8 cellular contexts compared by ENCODE assay signal in genomic region chr3:117059054-117059989, GRCh38.
A peak's percentile ranks its signal among the peaks of the same experiment; 100 is the strongest.
DNase-seq lines count a peak whose midpoint lies in the region; ATAC-seq and TF ChIP-seq lines count a peak whose summit lies in the region.

No MANE protein-coding gene starts in this region.

- H3K27ac Mint-ChIP-seq in endothelial cell (ENCODE audit: unreplicated experiment), result no peak overlapping the region
- no peak overlapping the region for H3K27ac Mint-ChIP-seq in Calu3 (ENCODE audit: unreplicated experiment)

- H3K36me3 ChIP-seq in heart left ventricle, result no peaks in the 10 kb centered on the region

- BruUV-seq in Calu3 (replicated peaks; lab: Mats Ljungman, UMichigan), result no TSS peak

- H3K9me3 ChIP-seq in heart left ventricle (no peaks in the 10 kb centered on the region), right cardiac atrium (ENCODE audit: control insufficient read depth, low read length) (no peaks in the 10 kb centered on the region)

- H3K4me1 ChIP-seq in heart left ventricle (peaks cover 0 to 19% (median 0%) of the 10 kb centered on the region in 12 donors), right cardiac atrium (ENCODE audit: control insufficient read depth, insufficient read depth, low read length) (no peaks in the 10 kb centered on the region)

- no peak overlapping the region for H3K27ac ChIP-seq in heart left ventricle
- H3K27ac ChIP-seq in right cardiac atrium (ENCODE audit: low read length), result no peak overlapping the region

- TF ChIP-seq CTCF in heart left ventricle (IDR thresholded peaks at IDR 0.05) (peak in 11 of 12 donors; percentile 19 to 59 (median 39)), endothelial cell (IDR thresholded peaks at IDR 0.05; ENCODE audit: unreplicated experiment) (peak; percentile 77), retinal pigment epithelial cell (conservative IDR thresholded peaks at IDR 0.05; ENCODE audit: low read depth, low read length) (peak; percentile 52), Calu3 (IDR thresholded peaks at IDR 0.05; ENCODE audit: unreplicated experiment) (no peak)

- DNase-seq in heart left ventricle (no peak), right cardiac atrium (no peak), NCI-H748 treated with DMSO at 0.1 percent for 48 hours (lab: John Stamatoyannopoulos, UW) (peak; percentile 44), endothelial cell (ENCODE audit: low spot score) (no peak), retinal pigment epithelial cell (ENCODE audit: low read depth) (no peak), NK-92 (lab: John Stamatoyannopoulos, UW; ENCODE audit: unreplicated experiment) (no peak), Calu3 (no peak)

- H3K4me3 Mint-ChIP-seq in endothelial cell (ENCODE audit: unreplicated experiment) (no peak overlapping the region), Calu3 (ENCODE audit: low read depth, unreplicated experiment) (no peak overlapping the region)

- no peak overlapping the region for H3K4me3 ChIP-seq in heart left ventricle
- H3K4me3 ChIP-seq in right cardiac atrium (ENCODE audit: low read length), result no peak overlapping the region
- H3K4me3 ChIP-seq in retinal pigment epithelial cell (ENCODE audit: low read length), result no peak overlapping the region

- 29 to 38% (median 33%) methylated on average over 6 of the region's 6 CpGs for WGBS in heart left ventricle, 4 donors
- WGBS in right cardiac atrium, result 30% methylated on average over 6 of the region's 6 CpGs

- H3K27me3 ChIP-seq in heart left ventricle (no peaks in the 10 kb centered on the region), right cardiac atrium (ENCODE audit: control insufficient read depth, insufficient read depth) (no peaks in the 10 kb centered on the region)

- H3K27me3 Mint-ChIP-seq in endothelial cell (ENCODE audit: unreplicated experiment) (no peaks in the 10 kb centered on the region), Calu3 (ENCODE audit: unreplicated experiment) (no peaks in the 10 kb centered on the region)

- intact Hi-C loops in heart left ventricle (cut with DNase I) (no loop called here), right cardiac atrium (cut with DNase I) (no loop called here), Calu3 (cut with micrococcal nuclease; ENCODE audit: unreplicated experiment) (loop anchor here (1.0 kb wide), 1 partner anchor 296 kb away; no protein-coding TSS in a partner anchor)

- CTCF ChIA-PET in Calu3 (lab: Charles Lee), result no interaction called here

- ATAC-seq in heart left ventricle, result no peak
- no peak for ATAC-seq in right cardiac atrium
- no peak for ATAC-seq in HG03108 (IDR thresholded peaks at IDR 0.05; ENCODE audit: unreplicated experiment)

- H3K4me1 Mint-ChIP-seq in endothelial cell (ENCODE audit: unreplicated experiment), result peaks cover 2% of the 10 kb centered on the region
- no peaks in the 10 kb centered on the region for H3K4me1 Mint-ChIP-seq in Calu3 (ENCODE audit: low read depth, unreplicated experiment)

- no peaks in the 10 kb centered on the region for H3K9me3 Mint-ChIP-seq in endothelial cell (ENCODE audit: unreplicated experiment)
- no peaks in the 10 kb centered on the region for H3K9me3 Mint-ChIP-seq in Calu3 (ENCODE audit: low read depth, unreplicated experiment)

- TF ChIP-seq POLR2A in heart left ventricle (IDR thresholded peaks at IDR 0.05), result no peak

- H3K36me3 Mint-ChIP-seq in endothelial cell (ENCODE audit: low read depth, unreplicated experiment) (no peaks in the 10 kb centered on the region), Calu3 (ENCODE audit: insufficient read depth, unreplicated experiment) (no peaks in the 10 kb centered on the region)
